ENCODE assay signal across 34 cellular contexts in the genomic region with DNA sequence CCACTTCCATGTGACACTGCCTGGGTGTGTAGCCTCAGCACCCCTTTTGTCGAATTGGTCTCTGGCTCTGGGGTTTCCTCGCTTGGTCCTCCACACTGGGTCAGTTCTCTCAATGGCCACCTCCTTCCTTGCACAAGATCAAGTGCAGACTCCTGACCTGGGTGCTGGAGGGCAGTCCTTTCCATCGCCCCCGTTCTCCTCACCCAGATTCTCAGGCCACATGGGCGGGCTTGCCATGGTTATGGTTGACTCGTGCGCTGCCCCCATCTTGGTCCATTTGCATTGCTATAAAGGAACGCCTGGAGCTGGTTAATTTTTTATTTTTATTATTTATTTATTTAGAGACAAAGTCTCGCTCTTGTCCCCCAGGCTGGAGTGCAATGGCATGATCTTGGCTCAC.
"Had no signal": no experiment of that assay in that cellular context is flagged by ENCODE, and none has a peak within 500 bp of the region (broad histone marks: within the 10 kb centered on the region; RNA-seq: fewer than 3 reads in every experiment).

No MANE protein-coding gene starts in this region.

- H3K4me1 Mint-ChIP-seq: activated naive CD4-positive, alpha-beta T cell treated with anti-CD3 and anti-CD28 coated beads, Interleukin-2, amount 50 U/mL, for 24 hours had no signal

- H3K27me3 Mint-ChIP-seq: activated B cell treated with CpG ODN at 0.5 μM for 24 hours; activated CD4-positive, alpha-beta memory T cell treated with anti-CD3 and anti-CD28 coated beads, Interleukin-2, amount 10 ng/mL, durations not matched to agents 7 days and 5 days; activated CD4-positive, alpha-beta T cell treated with anti-CD3 and anti-CD28 coated beads, Interleukin-2, amount 10 ng/mL, durations not matched to agents 24 days and 14 days; activated CD8-positive, alpha-beta memory T cell treated with anti-CD3 and anti-CD28 coated beads, Interleukin-2, amount 10 ng/mL, durations not matched to agents 7 days and 5 days; activated naive CD4-positive, alpha-beta T cell treated with anti-CD3 and anti-CD28 coated beads, Interleukin-2, amount 50 U/mL, for 24 hours; activated naive CD8-positive, alpha-beta T cell; central memory CD8-positive, alpha-beta T cell had no signal

- H3K36me3 Mint-ChIP-seq: activated naive CD4-positive, alpha-beta T cell treated with anti-CD3 and anti-CD28 coated beads, Interleukin-2, amount 10 ng/mL, durations not matched to agents 7 days and 5 days; activated naive CD4-positive, alpha-beta T cell treated with anti-CD3 and anti-CD28 coated beads, Interleukin-2, amount 50 U/mL, for 24 hours; brain had no signal

- DNase-seq: activated B cell treated with CpG ODN at 0.5 μM for 24 hours; activated CD4-positive, alpha-beta memory T cell treated with anti-CD3 and anti-CD28 coated beads, Interleukin-2, amount 10 ng/mL, durations not matched to agents 7 days and 5 days; activated CD4-positive, alpha-beta T cell treated with anti-CD3 and anti-CD28 coated beads for 4 hours; activated CD4-positive, alpha-beta T cell treated with anti-CD3 and anti-CD28 coated beads, Interleukin-2, amount 10 ng/mL, durations not matched to agents 24 days and 14 days; activated CD4-positive, alpha-beta T cell treated with anti-CD3 and anti-CD28 coated beads, Interleukin-2, amount 50 U/mL, for 1 hour; activated CD4-positive, alpha-beta T cell treated with anti-CD3 and anti-CD28 coated beads, Interleukin-2, amount 50 U/mL, for 48 hours; activated CD4-positive, CD25-positive, alpha-beta regulatory T cell treated with anti-CD3 and anti-CD28 coated beads, Interleukin-2, amount 50 U/mL, for 72 hours; activated CD8-positive, alpha-beta memory T cell treated with anti-CD3 and anti-CD28 coated beads for 24 hours; activated CD8-positive, alpha-beta memory T cell treated with anti-CD3 and anti-CD28 coated beads, Interleukin-2, amount 10 ng/mL, durations not matched to agents 7 days and 5 days; activated CD8-positive, alpha-beta memory T cell treated with anti-CD3 and anti-CD28 coated beads, Interleukin-2, amount 50 U/mL, for 48 hours; activated CD8-positive, alpha-beta T cell treated with anti-CD3 and anti-CD28 coated beads, Interleukin-2, amount 10 ng/mL, durations not matched to agents 7 days and 5 days; activated effector memory CD4-positive, alpha-beta T cell treated with Interleukin-2 at 50 U/mL for 16 hours; activated gamma-delta T cell; activated naive CD4-positive, alpha-beta T cell treated with anti-CD3 and anti-CD28 coated beads, Interleukin-2, amount 10 ng/mL, durations not matched to agents 7 days and 5 days; activated naive CD4-positive, alpha-beta T cell treated with Interleukin-2 at 50 U/mL for 16 hours; activated T-cell treated with anti-CD3 and anti-CD28 coated beads, Interleukin-2, amount 50 U/mL, for 24 hours; activated T-cell treated with anti-CD3 and anti-CD28 coated beads, Interleukin-2, amount 50 U/mL, for 48 hours; amygdala; anterior cingulate cortex; caudate nucleus; SW 1271; T-helper 1 cell; T-helper 2 cell; T-helper 9 cell had no signal

- H3K4me3 Mint-ChIP-seq: activated B cell treated with CpG ODN at 0.5 μM for 24 hours; activated CD4-positive, alpha-beta memory T cell treated with anti-CD3 and anti-CD28 coated beads, Interleukin-2, amount 10 ng/mL, durations not matched to agents 7 days and 5 days; activated CD4-positive, alpha-beta T cell treated with anti-CD3 and anti-CD28 coated beads, Interleukin-2, amount 10 ng/mL, durations not matched to agents 24 days and 14 days; activated CD8-positive, alpha-beta memory T cell treated with anti-CD3 and anti-CD28 coated beads, Interleukin-2, amount 10 ng/mL, durations not matched to agents 7 days and 5 days; activated CD8-positive, alpha-beta T cell treated with anti-CD3 and anti-CD28 coated beads, Interleukin-2, amount 10 ng/mL, durations not matched to agents 7 days and 5 days; activated naive CD4-positive, alpha-beta T cell treated with anti-CD3 and anti-CD28 coated beads, Interleukin-2, amount 10 ng/mL, durations not matched to agents 7 days and 5 days; activated naive CD4-positive, alpha-beta T cell treated with anti-CD3 and anti-CD28 coated beads, Interleukin-2, amount 50 U/mL, for 24 hours; activated naive CD8-positive, alpha-beta T cell; activated T-cell treated with anti-CD3 and anti-CD28 coated beads, Interleukin-2, amount 50 U/mL, for 24 hours; brain; central memory CD8-positive, alpha-beta T cell; T-helper 1 cell treated with Interleukin-12 subunit alpha and Interleukin-12 subunit beta and Interleukin-4 antibody, amounts not matched to agents 30 μg/mL and 1 μg/mL, for 36 hours; T-helper 2 cell treated with Interferon-gamma antibody and Interleukin-4, amounts not matched to agents 5 μg/mL and 100 μg/mL, for 36 hours had no signal

- H3K9me3 ChIP-seq: ascending aorta had no signal

- H3K36me3 ChIP-seq: ascending aorta, cardiac muscle cell had no signal

- H3K27ac ChIP-seq: ascending aorta, cardiac muscle cell, VCaP had no signal

- H3K4me3 ChIP-seq: ascending aorta, cardiac muscle cell had no signal

- H3K27ac Mint-ChIP-seq: activated B cell treated with CpG ODN at 0.5 μM for 24 hours; activated CD4-positive, alpha-beta memory T cell treated with anti-CD3 and anti-CD28 coated beads, Interleukin-2, amount 10 ng/mL, durations not matched to agents 7 days and 5 days; activated CD4-positive, alpha-beta T cell treated with anti-CD3 and anti-CD28 coated beads, Interleukin-2, amount 10 ng/mL, durations not matched to agents 24 days and 14 days; activated CD8-positive, alpha-beta memory T cell treated with anti-CD3 and anti-CD28 coated beads, Interleukin-2, amount 10 ng/mL, durations not matched to agents 7 days and 5 days; activated CD8-positive, alpha-beta T cell treated with anti-CD3 and anti-CD28 coated beads, Interleukin-2, amount 10 ng/mL, durations not matched to agents 7 days and 5 days; activated naive CD4-positive, alpha-beta T cell treated with anti-CD3 and anti-CD28 coated beads, Interleukin-2, amount 10 ng/mL, durations not matched to agents 7 days and 5 days; activated naive CD4-positive, alpha-beta T cell treated with anti-CD3 and anti-CD28 coated beads, Interleukin-2, amount 50 U/mL, for 24 hours; activated naive CD8-positive, alpha-beta T cell; activated T-cell treated with anti-CD3 and anti-CD28 coated beads, Interleukin-2, amount 50 U/mL, for 24 hours; activated T-helper 2 cell treated with anti-CD3 and anti-CD28 coated beads, Interferon-gamma antibody, Interleukin-2, Interleukin-4, amounts not matched to agents 10 μg/mL and 5 μg/mL and 100 μg/mL, durations not matched to agents 14 hours and 24 hours and 36 hours; brain; T-helper 1 cell treated with Interleukin-12 subunit alpha and Interleukin-12 subunit beta and Interleukin-4 antibody, amounts not matched to agents 30 μg/mL and 1 μg/mL, for 36 hours; T-helper 2 cell treated with Interferon-gamma antibody and Interleukin-4, amounts not matched to agents 5 μg/mL and 100 μg/mL, for 36 hours had no signal

- ATAC-seq: activated CD8-positive, alpha-beta memory T cell treated with anti-CD3 and anti-CD28 coated beads, Interleukin-2, amount 10 ng/mL, durations not matched to agents 7 days and 5 days; activated CD8-positive, alpha-beta T cell treated with anti-CD3 and anti-CD28 coated beads, Interleukin-2, amount 10 ng/mL, durations not matched to agents 7 days and 5 days had no signal

- H3K9me3 Mint-ChIP-seq: activated B cell treated with CpG ODN at 0.5 μM for 24 hours; activated CD4-positive, alpha-beta memory T cell treated with anti-CD3 and anti-CD28 coated beads, Interleukin-2, amount 10 ng/mL, durations not matched to agents 7 days and 5 days; activated CD4-positive, alpha-beta T cell treated with anti-CD3 and anti-CD28 coated beads, Interleukin-2, amount 10 ng/mL, durations not matched to agents 24 days and 14 days; activated naive CD4-positive, alpha-beta T cell treated with anti-CD3 and anti-CD28 coated beads, Interleukin-2, amount 10 ng/mL, durations not matched to agents 7 days and 5 days; activated naive CD4-positive, alpha-beta T cell treated with anti-CD3 and anti-CD28 coated beads, Interleukin-2, amount 50 U/mL, for 24 hours; activated T-cell treated with anti-CD3 and anti-CD28 coated beads, Interleukin-2, amount 50 U/mL, for 24 hours; activated T-helper 2 cell treated with anti-CD3 and anti-CD28 coated beads, Interferon-gamma antibody, Interleukin-2, Interleukin-4, amounts not matched to agents 10 μg/mL and 5 μg/mL and 100 μg/mL, durations not matched to agents 14 hours and 24 hours and 36 hours; central memory CD8-positive, alpha-beta T cell; T-helper 1 cell treated with Interleukin-12 subunit alpha and Interleukin-12 subunit beta and Interleukin-4 antibody, amounts not matched to agents 30 μg/mL and 1 μg/mL, for 36 hours; T-helper 2 cell treated with Interferon-gamma antibody and Interleukin-4, amounts not matched to agents 5 μg/mL and 100 μg/mL, for 36 hours had no signal

- H3K27me3 ChIP-seq: ascending aorta, cardiac muscle cell had no signal
